In genomic region chr11:73307323-73308002, GRCh38 we compare ENCODE assay signal across 8 cellular contexts.
DNase-seq lines count a peak whose midpoint lies in the region; ATAC-seq and TF ChIP-seq lines count a peak whose summit lies in the region.

No MANE protein-coding gene starts in this region.

- H3K4me3 ChIP-seq in retinal pigment epithelial cell (ENCODE audit: low read length), result peak overlapping the region; percentile 66

- ATAC-seq in HG02885 (IDR thresholded peaks at IDR 0.05; ENCODE audit: poor library complexity, unreplicated experiment), result peak; percentile 62
- ATAC-seq in HG02571 (IDR thresholded peaks at IDR 0.05; ENCODE audit: unreplicated experiment), result no peak

- peak; percentile 84 for TF ChIP-seq CTCF in GM12874 (IDR thresholded peaks at IDR 0.05; ENCODE audit: insufficient read depth, low read depth, low read length)
- peak; percentile 78 for TF ChIP-seq CTCF in retinal pigment epithelial cell (conservative IDR thresholded peaks at IDR 0.05; ENCODE audit: low read depth, low read length)

- DNase-seq in NCI-H187 (lab: John Stamatoyannopoulos, UW) (peak; percentile 86 to 94), T-helper 22 cell (ENCODE audit: low read depth) (peak; percentile 65), astrocyte of the hippocampus (ENCODE audit: low read depth, low spot score) (peak; percentile 99), hippocampal formation (lab: John Stamatoyannopoulos, UW) (peak; percentile 78 to 82), retinal pigment epithelial cell (ENCODE audit: low read depth) (peak; percentile 94)
